9 cellular contexts compared by ENCODE assay signal in the genomic region with DNA sequence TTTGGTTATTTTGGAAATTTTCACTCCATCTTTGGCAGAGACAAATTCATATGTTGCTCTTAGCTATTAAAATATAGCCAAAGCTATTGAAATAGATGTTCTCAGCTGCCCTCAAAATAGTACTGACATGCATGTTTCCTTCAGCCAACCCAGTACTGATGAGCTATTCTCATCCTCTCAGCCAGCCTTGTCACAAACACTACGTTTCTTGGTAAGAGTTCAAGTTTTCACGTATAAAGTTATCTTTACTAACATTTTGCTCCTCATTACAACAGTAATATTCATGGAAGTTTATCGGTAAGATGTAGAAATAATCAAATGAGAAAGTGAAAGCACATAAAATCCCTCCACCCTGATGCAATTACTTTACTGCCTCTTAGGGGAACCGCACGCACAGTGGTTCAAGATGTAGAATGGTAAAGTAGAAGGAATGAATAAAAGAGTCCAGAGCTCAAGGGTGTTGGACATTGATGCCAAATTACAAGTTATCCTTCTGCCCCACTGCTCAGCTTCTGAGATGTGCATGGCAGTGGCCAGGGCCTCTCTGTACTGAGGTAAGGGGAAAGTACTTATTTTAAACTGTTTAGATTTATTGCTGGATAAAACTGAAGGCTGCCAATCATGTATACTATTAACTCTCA. TPM values are rescaled to one million over a fixed set of nuclear protein-coding genes. Genes with fewer than 3 reads are reported as not detected.
DNase-seq lines count a peak whose midpoint lies in the region; ATAC-seq and TF ChIP-seq lines count a peak whose summit lies in the region.
"Had no signal": no experiment of that assay in that cellular context is flagged by ENCODE, and none has a peak within 500 bp of the region (broad histone marks: within the 10 kb centered on the region; RNA-seq: fewer than 3 reads in every experiment).

No MANE protein-coding gene starts in this region.

- peak overlapping the region; percentile 39; the same call in 1 of the 2 replicates for H3K9ac ChIP-seq in IMR-90 (ENCODE audit: low read depth, low read length)

- H3K79me1 ChIP-seq in IMR-90 (ENCODE audit: low read depth in 1 of 2, low read length in 2 of 2): no peaks in the 10 kb centered on the region

- no peaks in the 10 kb centered on the region for H3K27me3 Mint-ChIP-seq in CD4-positive, alpha-beta memory T cell
- H3K27me3 Mint-ChIP-seq in memory B cell: no peaks in the 10 kb centered on the region

- H4K5ac ChIP-seq in IMR-90 (ENCODE audit: low read depth, low read length): no peak overlapping the region

- H3K56ac ChIP-seq in IMR-90 (ENCODE audit: extremely low read depth, insufficient read depth, low read length): no peak overlapping the region

- TF ChIP-seq CTCF in IMR-90 (conservative IDR thresholded peaks at IDR 0.05; ENCODE audit: low read depth, low read length): no peak
- no peak for TF ChIP-seq CTCF in brain microvascular endothelial cell (IDR thresholded peaks at IDR 0.05; ENCODE audit: low read depth, low read length, missing control alignments)

- in situ Hi-C loops in IMR-90 (cut with MboI; ENCODE audit: low sequenced_read_pairs): no loop called here
- in situ Hi-C loops in brain microvascular endothelial cell (cut with HindIII; ENCODE audit: low pct_ligation_motif_present, low sequenced_read_pairs): no loop called here

- H2BK20ac ChIP-seq in IMR-90 (ENCODE audit: low read depth, low read length): peak overlapping the region; percentile 11; the same call in 1 of the 2 replicates

- H3K27ac Mint-ChIP-seq in CD4-positive, alpha-beta memory T cell: peak overlapping the region; percentile 80 to 98 (median 96)
- peak overlapping the region; percentile 98 for H3K27ac Mint-ChIP-seq in memory B cell

- no peaks in the 10 kb centered on the region for H3K9me3 Mint-ChIP-seq in CD4-positive, alpha-beta memory T cell
- H3K9me3 Mint-ChIP-seq in memory B cell: no peaks in the 10 kb centered on the region
- H3K9me3 Mint-ChIP-seq: neural crest cell had no signal

- H3K4me1 ChIP-seq in CD4-positive, alpha-beta memory T cell (ENCODE audit: insufficient read depth, low read length): peaks cover 42% of the 10 kb centered on the region
- no peaks in the 10 kb centered on the region for H3K4me1 ChIP-seq in IMR-90 (ENCODE audit: control insufficient read depth, insufficient read depth, low read length)

- intact Hi-C loops in CD4-positive, alpha-beta memory T cell (cut with micrococcal nuclease): loop anchor here (1.0 to 5.0 kb wide), 4 partner anchors 11 to 315 kb away; a partner anchor contains a TSS
- intact Hi-C loops in IMR-90 (cut with micrococcal nuclease): no loop called here

- peaks cover 40 to 67% (median 47%) of the 10 kb centered on the region in 4 donors for H3K4me1 Mint-ChIP-seq in CD4-positive, alpha-beta memory T cell
- peaks cover 15% of the 10 kb centered on the region for H3K4me1 Mint-ChIP-seq in memory B cell
- H3K4me1 Mint-ChIP-seq: neural crest cell had no signal

- no peaks in the 10 kb centered on the region for H3K27me3 ChIP-seq in CD4-positive, alpha-beta memory T cell (ENCODE audit: insufficient read depth, low read length)
- H3K27me3 ChIP-seq in IMR-90 (ENCODE audit: control insufficient read depth, insufficient read depth, low read length) (no peaks in the 10 kb centered on the region; the same call in 1 of the 2 replicates), brain microvascular endothelial cell (replicated peaks) (no peaks in the 10 kb centered on the region)

- H3K4me2 ChIP-seq in IMR-90 (ENCODE audit: low read depth, low read length): peak overlapping the region; percentile 85

- H3K4ac ChIP-seq in IMR-90 (ENCODE audit: low read depth, low read length): no peak overlapping the region

- peak; percentile 64 for ATAC-seq in GM19455 (IDR thresholded peaks at IDR 0.05; ENCODE audit: unreplicated experiment)
- ATAC-seq in IMR-90 (ENCODE audit: low read depth): peak; percentile 88
- peak; percentile 70 for ATAC-seq in memory B cell (ENCODE audit: low read depth)

- H3K4me3 ChIP-seq in CD4-positive, alpha-beta memory T cell (ENCODE audit: low read length in 2 of 2): peak overlapping the region; percentile 32 to 77
- H3K4me3 ChIP-seq in IMR-90 (ENCODE audit: insufficient read depth, low read depth, low read length) (peak overlapping the region; percentile 48), brain microvascular endothelial cell (ENCODE audit: low read depth, low read length) (peak overlapping the region; percentile 45)

- no TSS peak for BruUV-seq in IMR-90 (replicated peaks; lab: Mats Ljungman, UMichigan)

- H2AFZ ChIP-seq in IMR-90 (replicated peaks; ENCODE audit: low read length, poor library complexity): peak overlapping the region; percentile 72

- CTCF ChIA-PET in CD4-positive, alpha-beta memory T cell (lab: Charles Lee; ENCODE audit: partially characterized antibody): interaction anchor here (0.7 to 4.2 kb wide), 9 partner anchors 11 to 318 kb away, joined by 3 to 47 read pairs (median 5); a partner anchor contains a TSS
- CTCF ChIA-PET in IMR-90 (lab: Yijun Ruan, JAX): interaction anchor here (1.2 kb wide), 1 partner anchor 13 kb away, joined by 3 read pairs; no protein-coding TSS in a partner anchor

- WGBS in IMR-90 (ENCODE audit: extremely low coverage in 2 of 2, insufficient read length in 1 of 2), 2 experiments: no CpG with 5 or more reads among the region's 5 CpGs

- dilution Hi-C loops in IMR-90 (cut with HindIII; ENCODE audit: low sequenced_read_pairs, unreplicated experiment): no loop called here

- no peak for TF ChIP-seq RAD21 in IMR-90 (IDR thresholded peaks at IDR 0.05; ENCODE audit: low read length)

- H3K23ac ChIP-seq in IMR-90 (ENCODE audit: low read depth, low read length): no peak overlapping the region

- H3K27ac ChIP-seq in CD4-positive, alpha-beta memory T cell (ENCODE audit: low read depth, low read length): peak overlapping the region; percentile 59
- H3K27ac ChIP-seq in IMR-90 (ENCODE audit: insufficient read depth, low read length) (no peak overlapping the region), brain microvascular endothelial cell (peak overlapping the region; percentile 74)

- peak overlapping the region; percentile 82 to 95 (median 92) for H3K4me3 Mint-ChIP-seq in CD4-positive, alpha-beta memory T cell
- peak overlapping the region; percentile 94 for H3K4me3 Mint-ChIP-seq in memory B cell
- H3K4me3 Mint-ChIP-seq: neural crest cell had no signal

- TF ChIP-seq POLR2A in IMR-90 (IDR thresholded peaks at IDR 0.05; ENCODE audit: low read depth, low read length): no peak
- TF ChIP-seq POLR2A in erythroblast (IDR thresholded peaks at IDR 0.05; ENCODE audit: low read length): no peak

- no peaks in the 10 kb centered on the region for H4K20me1 ChIP-seq in IMR-90 (ENCODE audit: insufficient read depth, low read length)

- H2BK15ac ChIP-seq in IMR-90 (ENCODE audit: low read depth, low read length): no peak overlapping the region

- H4K8ac ChIP-seq in IMR-90 (ENCODE audit: low read depth in 2 of 2, low read length in 2 of 2): peak overlapping the region in 1 of 2 experiments; percentile 42; a peak in 2 of 4 replicates

- H2BK5ac ChIP-seq in IMR-90 (ENCODE audit: low read depth, low read length, poor library complexity, severe bottlenecking): no peak overlapping the region

- no peak overlapping the region for H2BK120ac ChIP-seq in IMR-90 (ENCODE audit: low read depth, low read length)

- H3K36me3 ChIP-seq in CD4-positive, alpha-beta memory T cell (ENCODE audit: insufficient read depth, low read length): no peaks in the 10 kb centered on the region
- H3K36me3 ChIP-seq in IMR-90 (ENCODE audit: control insufficient read depth, insufficient read depth, low read length): no peaks in the 10 kb centered on the region
- H3K36me3 ChIP-seq in brain microvascular endothelial cell (replicated peaks): no peaks in the 10 kb centered on the region

- H3K18ac ChIP-seq in IMR-90 (ENCODE audit: low read depth, low read length): no peak overlapping the region

- peak overlapping the region; percentile 8; the same call in 1 of the 2 replicates for H3K14ac ChIP-seq in IMR-90 (replicated peaks; ENCODE audit: low read depth, low read length)

- no peak overlapping the region for H2AK5ac ChIP-seq in IMR-90 (ENCODE audit: low read depth, low read length)

- DNase-seq in CD4-positive, alpha-beta memory T cell: peak; percentile 24 to 54 (median 49)
- DNase-seq in IMR-90 (peak; percentile 35), brain microvascular endothelial cell (no peak), memory B cell (ENCODE audit: low spot score in 2 of 2) (no peak), erythroblast (lab: John Stamatoyannopoulos, UW) (no peak), GF-D8 (lab: John Stamatoyannopoulos, UW) (no peak), DMS153 (lab: John Stamatoyannopoulos, UW) (no peak)

- no peak overlapping the region for H4K91ac ChIP-seq in IMR-90 (ENCODE audit: insufficient read depth, low read depth, low read length)

- POLR2A ChIA-PET in CD4-positive, alpha-beta memory T cell (lab: Charles Lee; ENCODE audit: partially characterized antibody): interaction anchor here (0.5 to 2.8 kb wide), 12 partner anchors 12 to 550 kb away, joined by 3 to 44 read pairs (median 4); a partner anchor contains a TSS
- POLR2A ChIA-PET in IMR-90 (lab: Charles Lee; ENCODE audit: unreplicated experiment): no interaction called here

- H3K9me3 ChIP-seq in CD4-positive, alpha-beta memory T cell (ENCODE audit: control insufficient read depth in 1 of 2, low read length in 2 of 2): no peaks in the 10 kb centered on the region
- H3K9me3 ChIP-seq in IMR-90 (ENCODE audit: control insufficient read depth, insufficient read depth, low read length): no peaks in the 10 kb centered on the region

- no peak overlapping the region for H2AK9ac ChIP-seq in IMR-90 (replicated peaks; ENCODE audit: low read depth, low read length, poor library complexity)

- H3K36me3 Mint-ChIP-seq in CD4-positive, alpha-beta memory T cell: peaks cover 0 to 5% of the 10 kb centered on the region in 2 donors
- no peaks in the 10 kb centered on the region for H3K36me3 Mint-ChIP-seq in memory B cell

- no peaks in the 10 kb centered on the region for H3K9me1 ChIP-seq in IMR-90 (ENCODE audit: insufficient read depth, low read length)

TF ChIP-seq in IMR-90, 13 proteins besides CTCF, POLR2A, EP300 and RAD21 (continues in another document):
- TF ChIP-seq NFE2L2 (IDR thresholded peaks at IDR 0.05; ENCODE audit: low read depth, low read length): no peak
- TF ChIP-seq MAFK (IDR thresholded peaks at IDR 0.05; ENCODE audit: low read depth, low read length): no peak
- TF ChIP-seq CEBPB (IDR thresholded peaks at IDR 0.05; ENCODE audit: low read depth, low read length): 0 out of 2 replicates have a peak, but pooled peaks have one; percentile 15
- TF ChIP-seq MAZ (IDR thresholded peaks at IDR 0.05; ENCODE audit: borderline replicate concordance, low read depth, low read length): no peak
- TF ChIP-seq MXI1 (IDR thresholded peaks at IDR 0.05; ENCODE audit: borderline replicate concordance, low read depth, low read length): no peak
- TF ChIP-seq RCOR1 (IDR thresholded peaks at IDR 0.05; ENCODE audit: insufficient replicate concordance, low read length): no peak

RNA-seq across cellular contexts. Expression of a gene that starts 20.7 kb away (rescaled TPM):
- total RNA-seq in CD4-positive, alpha-beta memory T cell: 10 to 100 TPM; 28.4 to 30.2 TPM
- polyA plus RNA-seq in CD4-positive, alpha-beta memory T cell: 10 to 100 TPM; 30.8 to 31.9 TPM
- 0.54 and 0.56 TPM in 2 replicates for total RNA-seq in IMR-90 (2012; rRNA removed)
- polyA plus RNA-seq in IMR-90 (2012; rRNA removed): 0.50 and 0.74 TPM in 2 replicates
- 0.24 and 0.49 TPM in 2 replicates for polyA plus RNA-seq in IMR-90 (2012; cell fraction: cytosol; rRNA removed)
- polyA plus RNA-seq in IMR-90 (2012; cell fraction: nucleus; rRNA removed; ENCODE audit: low replicate concordance): 0.18 and 0.71 TPM in 2 replicates

Comparison
In these comparisons a context has a peak if more than half of its experiments do, and no peak if none do; other contexts are left out.
1. DNase-seq: peak in CD4-positive, alpha-beta memory T cell (5 of 5) and IMR-90 (single experiment); none in brain microvascular endothelial cell (single experiment), memory B cell (0 of 2), erythroblast (0 of 2), GF-D8 (single experiment) and DMS153 (single experiment).
2. RNA of a gene that starts 20.7 kb away (total RNA-seq): 28.4 to 30.2 TPM in CD4-positive, alpha-beta memory T cell; 0.54 to 0.56 TPM in IMR-90; every median in the first group is over 10 times any median in the second.
3. Peak in every context shown above with its lines, with median percentiles within 50 percentile points of each other: H3K4me3 ChIP-seq and ATAC-seq.